In genomic region chr5:86838078-86838477, GRCh38 we compare ENCODE assay signal across 27 cellular contexts.
"Had no signal": no experiment of that assay in that cellular context is flagged by ENCODE, and none has a peak within 500 bp of the region (broad histone marks: within the 10 kb centered on the region; RNA-seq: fewer than 3 reads in every experiment).

No MANE protein-coding gene starts in this region.

- DNase-seq: activated CD4-positive, alpha-beta T cell treated with anti-CD3 and anti-CD28 coated beads, Interleukin-2, amount 10 ng/mL, durations not matched to agents 24 days and 14 days; activated CD4-positive, alpha-beta T cell treated with anti-CD3 and anti-CD28 coated beads, Interleukin-2, amount 50 U/mL, for 4 hours; activated CD8-positive, alpha-beta T cell treated with anti-CD3 and anti-CD28 coated beads for 36 hours; activated effector memory CD4-positive, alpha-beta T cell treated with anti-CD3 and anti-CD28 coated beads, Interleukin-2, amount 50 U/mL, for 16 hours; activated naive CD4-positive, alpha-beta T cell; activated naive CD4-positive, alpha-beta T cell treated with anti-CD3 and anti-CD28 coated beads, Interleukin-2, amount 50 U/mL, for 16 hours; activated naive CD8-positive, alpha-beta T cell treated with anti-CD3 and anti-CD28 coated beads for 36 hours; activated T-cell treated with anti-CD3 and anti-CD28 coated beads, Interleukin-2, amount 50 U/mL, for 1 hour; activated T-cell treated with anti-CD3 and anti-CD28 coated beads, Interleukin-2, amount 50 U/mL, for 72 hours; amygdala; colonic mucosa; MM.1S; MV-4-11; NCI-H1092; NCI-H1436 treated with DMSO at 0.1 percent for 48 hours; NCI-H1694 treated with DMSO at 0.1 percent for 48 hours; NCI-H2029; NCI-H2171 treated with DMSO at 0.1 percent for 48 hours; NCI-H2227 treated with DMSO at 0.1 percent for 48 hours; NCI-H446; PC-9; SHP77; SJCRH30 had no signal

- ATAC-seq: activated CD8-positive, alpha-beta T cell treated with anti-CD3 and anti-CD28 coated beads for 36 hours; activated T-cell treated with anti-CD3 and anti-CD28 coated beads, Interleukin-2, amount 50 U/mL, for 72 hours; activated T-helper 17 cell treated with anti-CD3 and anti-CD28 coated beads, Interleukin-2, amount 50 U/mL, for 72 hours had no signal

- H3K4me3 ChIP-seq: ascending aorta, cardiac muscle cell, colonic mucosa, PC-9, SJCRH30, SK-N-MC had no signal
